In the genomic region with DNA sequence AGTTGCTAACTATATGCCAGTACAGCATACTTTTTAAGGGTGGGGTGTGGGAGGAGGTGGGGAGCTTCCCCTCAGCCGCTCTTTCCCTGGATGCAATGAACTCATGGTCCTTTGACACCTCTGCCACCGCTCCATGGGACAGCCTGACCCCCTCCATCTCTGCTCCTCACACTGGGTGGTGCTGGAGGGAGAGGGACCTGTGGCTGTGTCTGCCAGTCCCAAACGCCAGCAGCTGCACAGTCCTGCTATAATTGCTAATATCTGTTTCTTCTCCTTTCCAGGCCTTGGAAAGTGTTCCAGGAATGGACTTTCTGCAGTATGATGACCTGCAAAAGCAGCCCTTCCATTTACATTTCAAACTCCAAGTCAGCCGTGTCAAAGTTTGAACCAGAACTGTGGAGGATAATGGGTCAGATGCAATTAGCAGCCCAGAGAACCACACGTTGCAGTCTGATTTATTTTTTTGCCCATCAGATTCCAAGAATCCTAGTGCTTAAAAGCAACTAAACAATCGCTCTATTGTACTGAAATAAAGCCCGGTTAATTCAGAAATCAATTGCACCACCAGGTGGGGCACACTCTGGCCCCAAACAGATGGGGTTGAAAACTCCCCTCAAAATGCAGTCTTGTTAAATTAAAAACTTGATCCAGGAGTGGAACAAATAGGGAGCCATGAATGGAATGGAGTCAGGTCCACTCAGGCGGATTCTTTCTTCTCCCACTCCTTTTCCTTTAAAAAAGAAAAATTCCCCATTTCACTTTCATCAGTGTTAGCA, we compare ENCODE assay signal across 18 cellular contexts.
DNase-seq lines count a peak whose midpoint lies in the region; ATAC-seq, FAIRE-seq and TF ChIP-seq lines count a peak whose summit lies in the region.
"Had no signal": no experiment of that assay in that cellular context is flagged by ENCODE, and none has a peak within 500 bp of the region (broad histone marks: within the 10 kb centered on the region; RNA-seq: fewer than 3 reads in every experiment).

No MANE protein-coding gene starts in this region.

- no peaks in the 10 kb centered on the region for H3K27me3 Mint-ChIP-seq in type B pancreatic cell

- intact Hi-C loops in heart right ventricle (cut with DNase I) (no loop called here), Right ventricle myocardium inferior (cut with DNase I) (no loop called here)

- no peak for FAIRE-seq in D721Med (lab: Jason Lieb, UNC)

- in situ Hi-C loops in SK-MEL-5 (cut with HindIII; ENCODE audit: low pct_unique_long_range_greater_than_20kb, low sequenced_read_pairs), result no loop called here

- no peaks in the 10 kb centered on the region for H3K36me3 Mint-ChIP-seq in type B pancreatic cell

- H3K27ac ChIP-seq in heart right ventricle, result peak overlapping the region in 4 of 10 donors; percentile 11 to 47 (median 27)
- no peak overlapping the region for H3K27ac ChIP-seq in foreskin keratinocyte
- no peak overlapping the region for H3K27ac ChIP-seq in RWPE1
- H3K27ac ChIP-seq: adrenal gland, esophagus muscularis mucosa, KMS-11, stomach had no signal

- H3K27me3 ChIP-seq in heart right ventricle, result peaks cover 0 to 8% (median 0%) of the 10 kb centered on the region in 7 donors
- peaks cover 14% of the 10 kb centered on the region for H3K27me3 ChIP-seq in foreskin keratinocyte
- H3K27me3 ChIP-seq: adrenal gland, esophagus muscularis mucosa had no signal

- no peaks in the 10 kb centered on the region for H3K9me3 Mint-ChIP-seq in type B pancreatic cell
- H3K9me3 Mint-ChIP-seq: activated CD8-positive, alpha-beta T cell treated with anti-CD3 and anti-CD28 coated beads for 36 hours; activated T-cell treated with anti-CD3 and anti-CD28 coated beads, Interleukin-2, amount 50 U/mL, for 72 hours had no signal

- no peak overlapping the region for H3K4me3 ChIP-seq in heart right ventricle
- H3K4me3 ChIP-seq: adrenal gland, esophagus muscularis mucosa, stomach had no signal

- CTCF ChIA-PET in RWPE1 (lab: Yijun Ruan, JAX), result no interaction called here

- DNase-seq in heart right ventricle, result no peak
- no peak for DNase-seq in Right ventricle myocardium inferior (ENCODE audit: missing footprints)
- DNase-seq in SK-MEL-5 (ENCODE audit: low read depth, low spot score), result peak; percentile 22
- DNase-seq in foreskin keratinocyte, result no peak
- no peak for DNase-seq in type B pancreatic cell (ENCODE audit: extremely low spot score, unreplicated experiment)
- DNase-seq in RWPE1 (ENCODE audit: low spot score), result no peak
- no peak for DNase-seq in D721Med (ENCODE audit: insufficient read length, low spot score)
- DNase-seq in putamen (ENCODE audit: low spot score), result no peak
- DNase-seq: activated CD8-positive, alpha-beta T cell treated with anti-CD3 and anti-CD28 coated beads for 36 hours; activated T-cell treated with anti-CD3 and anti-CD28 coated beads, Interleukin-2, amount 50 U/mL, for 72 hours; adrenal gland; cortex of kidney; left cardiac atrium; NCI-H1105 treated with DMSO at 0.1 percent for 48 hours; stimulated activated CD4-positive, alpha-beta T cell treated with anti-CD3 and anti-CD28 coated beads, Interleukin-12 subunit alpha, Interleukin-12 subunit beta, amount 100 ng/mL, for 4 hours; stomach had no signal

- no peak overlapping the region for H3K27ac Mint-ChIP-seq in type B pancreatic cell
- H3K27ac Mint-ChIP-seq: activated CD8-positive, alpha-beta T cell treated with anti-CD3 and anti-CD28 coated beads for 36 hours; activated T-cell treated with anti-CD3 and anti-CD28 coated beads, Interleukin-2, amount 50 U/mL, for 72 hours had no signal

- TF ChIP-seq CTCF in heart right ventricle (IDR thresholded peaks at IDR 0.05) (no peak), foreskin keratinocyte (conservative IDR thresholded peaks at IDR 0.05) (peak; percentile 36), type B pancreatic cell (conservative IDR thresholded peaks at IDR 0.05) (peak; percentile 67), RWPE1 (conservative IDR thresholded peaks at IDR 0.05; ENCODE audit: low read depth) (no peak), D721Med (IDR thresholded peaks at IDR 0.05; ENCODE audit: insufficient read depth, missing control alignments) (no peak)

- WGBS in heart right ventricle, 2 donors, result 66 to 70% methylated on average over 8 of the region's 8 CpGs

- H3K9me3 ChIP-seq in heart right ventricle, result no peaks in the 10 kb centered on the region
- H3K9me3 ChIP-seq: adrenal gland, esophagus muscularis mucosa, stomach had no signal

- no peak overlapping the region for H3K4me3 Mint-ChIP-seq in type B pancreatic cell
- H3K4me3 Mint-ChIP-seq: activated CD8-positive, alpha-beta T cell treated with anti-CD3 and anti-CD28 coated beads for 36 hours; activated T-cell treated with anti-CD3 and anti-CD28 coated beads, Interleukin-2, amount 50 U/mL, for 72 hours had no signal

- peaks cover 34% of the 10 kb centered on the region for H3K4me1 Mint-ChIP-seq in type B pancreatic cell (ENCODE audit: unreplicated experiment)

- H3K4me1 ChIP-seq in heart right ventricle, result peaks cover 0 to 9% (median 0%) of the 10 kb centered on the region in 9 donors
- H3K4me1 ChIP-seq in foreskin keratinocyte, result no peaks in the 10 kb centered on the region
- H3K4me1 ChIP-seq: adrenal gland, stomach had no signal

- peak in 5 of 8 donors; percentile 22 to 37 (median 27) for ATAC-seq in heart right ventricle
- no peak for ATAC-seq in Right ventricle myocardium inferior
- ATAC-seq in foreskin keratinocyte, result no peak
- ATAC-seq: activated CD8-positive, alpha-beta T cell treated with anti-CD3 and anti-CD28 coated beads for 36 hours; activated T-cell treated with anti-CD3 and anti-CD28 coated beads, Interleukin-2, amount 50 U/mL, for 72 hours had no signal

- POLR2A ChIA-PET in RWPE1 (lab: Yijun Ruan, JAX; ENCODE audit: low non-redundant PET), result no interaction called here

- H3K36me3 ChIP-seq in heart right ventricle, result no peaks in the 10 kb centered on the region
- H3K36me3 ChIP-seq: adrenal gland, esophagus muscularis mucosa, stomach had no signal

Comparison
In these comparisons a context has a peak if more than half of its experiments do, and no peak if none do; other contexts are left out.
1. ATAC-seq: peak in heart right ventricle (5 of 8); none in Right ventricle myocardium inferior (single experiment) and foreskin keratinocyte (single experiment).
2. CTCF ChIP-seq: peak in foreskin keratinocyte (single experiment) and type B pancreatic cell (single experiment); none in heart right ventricle (0 of 9), RWPE1 (single experiment) and D721Med (single experiment).